In genomic region chr1:59695301-59695700, GRCh38 we compare ENCODE assay signal across 20 cellular contexts.
"Had no signal": no experiment of that assay in that cellular context is flagged by ENCODE, and none has a peak within 500 bp of the region (broad histone marks: within the 10 kb centered on the region; RNA-seq: fewer than 3 reads in every experiment).

No MANE protein-coding gene starts in this region.

- H3K27ac ChIP-seq: cardiac muscle cell, left ventricle myocardium inferior, right atrium auricular region, suprapubic skin, VCaP had no signal

- ATAC-seq: natural killer cell treated with Interleukin-12 subunit alpha and Interleukin-12 subunit beta and Interleukin-15 and Interleukin-18, amount 100 ng/mL, for 72 hours had no signal

- H3K36me3 ChIP-seq: cardiac muscle cell, left ventricle myocardium inferior, right atrium auricular region, suprapubic skin had no signal

- H3K27ac Mint-ChIP-seq: activated naive CD4-positive, alpha-beta T cell treated with anti-CD3 and anti-CD28 coated beads, Interleukin-2, amount 10 ng/mL, durations not matched to agents 7 days and 5 days; activated T-helper 2 cell treated with anti-CD3 and anti-CD28 coated beads, Interferon-gamma antibody, Interleukin-2, Interleukin-4, amounts not matched to agents 10 μg/mL and 5 μg/mL and 100 μg/mL, durations not matched to agents 14 hours and 24 hours and 36 hours; stimulated activated naive CD8-positive, alpha-beta T cell treated with anti-CD3 and anti-CD28 coated beads, Interleukin-15, Interleukin-2, amounts not matched to agents 100 ng/mL and 50 ng/mL, for 24 hours; type B pancreatic cell had no signal

- H3K9me3 ChIP-seq: left ventricle myocardium inferior, right atrium auricular region, suprapubic skin had no signal

- DNase-seq: activated CD4-positive, alpha-beta T cell treated with anti-CD3 and anti-CD28 coated beads for 1 hour; activated CD4-positive, alpha-beta T cell treated with anti-CD3 and anti-CD28 coated beads, Interleukin-2, amount 50 U/mL, for 4 hours; activated naive CD4-positive, alpha-beta T cell treated with anti-CD3 and anti-CD28 coated beads, Interleukin-2, amount 10 ng/mL, durations not matched to agents 7 days and 5 days; erythroblast; hippocampal formation; left ventricle myocardium inferior; nucleus accumbens; posterior cingulate gyrus; small intestine; stimulated activated CD4-positive, alpha-beta T cell treated with anti-CD3 and anti-CD28 coated beads, Interleukin-4, amount 100 ng/mL, for 4 hours; T-helper 1 cell; T1000 had no signal

- H3K27me3 ChIP-seq: cardiac muscle cell, right atrium auricular region, suprapubic skin had no signal

- H3K4me3 ChIP-seq: cardiac muscle cell, left ventricle myocardium inferior, right atrium auricular region, suprapubic skin had no signal

- H3K9me3 Mint-ChIP-seq: activated naive CD4-positive, alpha-beta T cell treated with anti-CD3 and anti-CD28 coated beads, Interleukin-2, amount 10 ng/mL, durations not matched to agents 7 days and 5 days; activated T-helper 2 cell treated with anti-CD3 and anti-CD28 coated beads, Interferon-gamma antibody, Interleukin-2, Interleukin-4, amounts not matched to agents 10 μg/mL and 5 μg/mL and 100 μg/mL, durations not matched to agents 14 hours and 24 hours and 36 hours; natural killer cell treated with Interleukin-12 subunit alpha and Interleukin-12 subunit beta and Interleukin-15 and Interleukin-18, amount 100 ng/mL, for 72 hours; stimulated activated naive CD8-positive, alpha-beta T cell treated with anti-CD3 and anti-CD28 coated beads, Interleukin-15, Interleukin-2, amounts not matched to agents 100 ng/mL and 50 ng/mL, for 24 hours; type B pancreatic cell had no signal

- H3K27me3 Mint-ChIP-seq: natural killer cell treated with Interleukin-12 subunit alpha and Interleukin-12 subunit beta and Interleukin-15 and Interleukin-18, amount 100 ng/mL, for 72 hours; stimulated activated naive CD8-positive, alpha-beta T cell treated with anti-CD3 and anti-CD28 coated beads, Interleukin-15, Interleukin-2, amounts not matched to agents 100 ng/mL and 50 ng/mL, for 24 hours; type B pancreatic cell had no signal

- H3K36me3 Mint-ChIP-seq: activated naive CD4-positive, alpha-beta T cell treated with anti-CD3 and anti-CD28 coated beads, Interleukin-2, amount 10 ng/mL, durations not matched to agents 7 days and 5 days; natural killer cell treated with Interleukin-12 subunit alpha and Interleukin-12 subunit beta and Interleukin-15 and Interleukin-18, amount 100 ng/mL, for 72 hours; type B pancreatic cell had no signal

- H3K4me3 Mint-ChIP-seq: activated naive CD4-positive, alpha-beta T cell treated with anti-CD3 and anti-CD28 coated beads, Interleukin-2, amount 10 ng/mL, durations not matched to agents 7 days and 5 days; natural killer cell treated with Interleukin-12 subunit alpha and Interleukin-12 subunit beta and Interleukin-15 and Interleukin-18, amount 100 ng/mL, for 72 hours; stimulated activated naive CD8-positive, alpha-beta T cell treated with anti-CD3 and anti-CD28 coated beads, Interleukin-15, Interleukin-2, amounts not matched to agents 100 ng/mL and 50 ng/mL, for 24 hours; type B pancreatic cell had no signal
